25 cellular contexts compared by ENCODE assay signal in genomic region chr7:106984034-106984433, GRCh38.
"Had no signal": no experiment of that assay in that cellular context is flagged by ENCODE, and none has a peak within 500 bp of the region (broad histone marks: within the 10 kb centered on the region; RNA-seq: fewer than 3 reads in every experiment).

No MANE protein-coding gene starts in this region.

- H3K27me3 ChIP-seq: colonic mucosa, dorsolateral prefrontal cortex, esophagus muscularis mucosa, esophagus squamous epithelium, gastrocnemius medialis, gastroesophageal sphincter, heart left ventricle, heart right ventricle had no signal

- DNase-seq: colonic mucosa; cortex of kidney; dermis blood vessel endothelial cell; dorsolateral prefrontal cortex; effector CD4-positive, alpha-beta T cell; effector CD8-positive, alpha-beta T cell; effector memory CD8-positive, alpha-beta T cell; endodermal cell; erythroblast; esophagus squamous epithelium; foreskin fibroblast; foreskin keratinocyte; foreskin melanocyte; gastrocnemius medialis; glutamatergic neuron; head of caudate nucleus; heart left ventricle; heart right ventricle had no signal

- H3K4me1 ChIP-seq: colonic mucosa, esophagus squamous epithelium, foreskin keratinocyte, gastrocnemius medialis, gastroesophageal sphincter had no signal

- H3K9me3 ChIP-seq: colonic mucosa, esophagus muscularis mucosa, esophagus squamous epithelium, gastrocnemius medialis, gastroesophageal sphincter, heart left ventricle, heart right ventricle had no signal

- H3K36me3 ChIP-seq: colonic mucosa, esophagus muscularis mucosa, esophagus squamous epithelium, gastrocnemius medialis, gastroesophageal sphincter, heart left ventricle, heart right ventricle had no signal

- ATAC-seq: effector memory CD8-positive, alpha-beta T cell; esophagus mucosa; foreskin keratinocyte; gastrocnemius medialis; gastroesophageal sphincter; heart left ventricle; heart right ventricle had no signal

- H3K4me3 ChIP-seq: colonic mucosa, dorsolateral prefrontal cortex, esophagus muscularis mucosa, esophagus squamous epithelium, gastrocnemius medialis, gastroesophageal sphincter, heart left ventricle, heart right ventricle had no signal

- FAIRE-seq: colon, endometrium, frontal cortex had no signal

- H3K27ac ChIP-seq: colonic mucosa, dorsolateral prefrontal cortex, epithelial cell of prostate, esophagus muscularis mucosa, esophagus squamous epithelium, foreskin keratinocyte, gastrocnemius medialis, gastroesophageal sphincter, heart left ventricle, heart right ventricle had no signal
